In genomic region chr3:146130881-146131371, GRCh38 we compare ENCODE assay signal across 23 cellular contexts. TPM values are rescaled to one million over a fixed set of nuclear protein-coding genes. Genes with fewer than 3 reads are reported as not detected.
A peak's percentile ranks its signal among the peaks of the same experiment; 100 is the strongest.
DNase-seq lines count a peak whose midpoint lies in the region; TF ChIP-seq lines count a peak whose summit lies in the region.
"Had no signal": no experiment of that assay in that cellular context is flagged by ENCODE, and none has a peak within 500 bp of the region (broad histone marks: within the 10 kb centered on the region; RNA-seq: fewer than 3 reads in every experiment).

No MANE protein-coding gene starts in this region.

- H3K36me3 ChIP-seq in skeletal muscle satellite cell (ENCODE audit: insufficient read depth, low read length): peaks cover 27% of the 10 kb centered on the region
- H3K36me3 ChIP-seq: BLaER1, lower lobe of right lung had no signal

- no peaks in the 10 kb centered on the region for H3K27me3 ChIP-seq in skeletal muscle satellite cell (ENCODE audit: control insufficient read depth, insufficient read depth, low read length)
- H3K27me3 ChIP-seq: BLaER1, dorsolateral prefrontal cortex had no signal

- DNase-seq in Daoy (ENCODE audit: low read depth) (peak; percentile 72), NCI-H226 (peak; percentile 25), fibroblast of mammary gland (ENCODE audit: low read depth) (peak; percentile 87), NOMO-1 (lab: John Stamatoyannopoulos, UW; ENCODE audit: unreplicated experiment in 2 of 2) (no peak), NCI-H82 treated with DMSO at 0.1 percent for 48 hours (lab: John Stamatoyannopoulos, UW; ENCODE audit: unreplicated experiment) (no peak), DMS153 treated with DMSO at 0.1 percent for 48 hours (lab: John Stamatoyannopoulos, UW; ENCODE audit: unreplicated experiment) (no peak)
- DNase-seq in activated CD4-positive, CD25-positive, alpha-beta regulatory T cell treated with anti-CD3 and anti-CD28 coated beads, Interleukin-2, amount 50 U/mL, for 72 hours: no peak
- DNase-seq: activated CD4-positive, alpha-beta memory T cell treated with anti-CD3 and anti-CD28 coated beads for 36 hours; activated naive CD8-positive, alpha-beta T cell treated with anti-CD3 and anti-CD28 coated beads for 36 hours; activated T-cell treated with anti-CD3 and anti-CD28 coated beads, Interleukin-2, amount 50 U/mL, for 48 hours; Calu3; dorsolateral prefrontal cortex; erythroblast; lower lobe of right lung; naive B cell; NCI-H1436 treated with DMSO at 0.1 percent for 48 hours; NCI-H2227 treated with DMSO at 0.1 percent for 48 hours; NK-92 treated with Interleukin-12 subunit alpha and Interleukin-12 subunit beta, amount 100 ng/mL, for 24 hours; small intestine; stimulated activated CD4-positive, alpha-beta T cell treated with anti-CD3 and anti-CD28 coated beads, Interleukin-4, amount 100 ng/mL, for 24 hours had no signal

- H3K4me3 ChIP-seq in fibroblast of mammary gland (ENCODE audit: control insufficient read depth, low read depth, low read length) (no peak overlapping the region), skeletal muscle satellite cell (ENCODE audit: low read length) (peak overlapping the region; percentile 11)
- H3K4me3 ChIP-seq: BLaER1, dorsolateral prefrontal cortex, lower lobe of right lung had no signal

- TF ChIP-seq CTCF in fibroblast of mammary gland (conservative IDR thresholded peaks at IDR 0.05; ENCODE audit: control insufficient read depth, insufficient read depth, low read depth, low read length): no peak

- H3K9ac ChIP-seq in skeletal muscle satellite cell (ENCODE audit: low read depth, low read length): peak overlapping the region; percentile 7
- H3K9ac ChIP-seq: BLaER1, parathyroid adenoma had no signal

- H3K4me2 ChIP-seq in skeletal muscle satellite cell (ENCODE audit: low read length): peak overlapping the region; percentile 35
- H3K4me2 ChIP-seq: BLaER1 had no signal

- H3K9me3 ChIP-seq in skeletal muscle satellite cell (replicated peaks; ENCODE audit: low read length): no peaks in the 10 kb centered on the region
- H3K9me3 ChIP-seq: BLaER1, lower lobe of right lung had no signal

- peaks cover 34% of the 10 kb centered on the region for H3K4me1 ChIP-seq in skeletal muscle satellite cell (ENCODE audit: control insufficient read depth, insufficient read depth, low read length)
- H3K4me1 ChIP-seq: BLaER1, lower lobe of right lung had no signal

RNA-seq across cellular contexts. Expression of gene PLOD2, which starts 30.1 kb away (rescaled TPM):
- total RNA-seq in Daoy (2014; rRNA removed; shearing (Covaris generic)): 80.5 and 89.4 TPM in 2 replicates
- 367 and 428 TPM in 2 replicates for total RNA-seq in skeletal muscle satellite cell (2012; rRNA removed)

Comparison
In these comparisons a context has a peak if more than half of its experiments do, and no peak if none do; other contexts are left out.
1. DNase-seq: peak in Daoy (single experiment), NCI-H226 (single experiment) and fibroblast of mammary gland (single experiment); none in NOMO-1 (0 of 2), NCI-H82 treated with DMSO at 0.1 percent for 48 hours (single experiment), activated CD4-positive, CD25-positive, alpha-beta regulatory T cell treated with anti-CD3 and anti-CD28 coated beads, Interleukin-2, amount 50 U/mL, for 72 hours (single experiment) and DMS153 treated with DMSO at 0.1 percent for 48 hours (single experiment).